9 cellular contexts compared by ENCODE assay signal in the genomic region with DNA sequence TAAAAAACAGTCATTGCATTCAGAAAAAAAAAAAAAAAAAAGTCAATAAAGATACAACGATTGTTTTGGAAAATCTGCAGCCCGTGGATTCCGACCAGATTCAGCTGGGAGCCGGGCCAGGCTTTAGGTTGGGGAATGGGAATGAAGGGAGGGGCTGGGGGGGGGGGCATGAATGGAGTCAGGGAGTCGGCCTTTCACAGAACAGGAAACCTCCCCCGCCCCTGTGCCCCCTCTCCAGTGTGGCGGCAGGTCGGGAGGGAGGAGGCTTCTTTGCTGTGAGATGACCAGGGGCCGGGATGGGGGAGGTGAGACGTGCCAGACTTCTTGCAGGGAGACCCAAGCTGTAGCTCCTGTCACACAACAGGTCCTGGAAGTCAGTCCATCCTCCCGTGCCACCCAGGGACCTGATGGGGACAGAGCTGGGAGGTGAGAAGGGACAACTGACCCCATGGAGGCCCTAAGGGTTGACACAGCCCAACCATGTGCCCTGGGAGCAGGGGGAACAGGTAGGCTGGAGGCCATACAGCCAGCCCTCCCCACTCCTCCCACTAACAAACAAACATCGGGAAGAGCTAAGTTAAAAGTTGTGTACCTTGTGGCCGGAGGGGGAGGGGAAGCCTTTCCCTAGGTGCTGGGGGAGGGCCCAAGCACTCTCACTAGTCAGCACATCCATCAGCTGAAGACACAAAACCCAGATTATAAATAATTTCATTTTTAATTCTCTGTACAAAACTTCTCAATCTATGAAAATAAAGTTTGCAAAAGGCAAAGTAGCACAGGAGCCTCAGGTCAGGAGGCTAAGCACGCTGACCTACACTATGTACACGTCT. TPM values are rescaled to one million over a fixed set of nuclear protein-coding genes. Genes with fewer than 3 reads are reported as not detected.
DNase-seq lines count a peak whose midpoint lies in the region; ATAC-seq, FAIRE-seq and TF ChIP-seq lines count a peak whose summit lies in the region.
"Had no signal": no experiment of that assay in that cellular context is flagged by ENCODE, and none has a peak within 500 bp of the region (broad histone marks: within the 10 kb centered on the region; RNA-seq: fewer than 3 reads in every experiment).

No MANE protein-coding gene starts in this region.

- H3K9me2 ChIP-seq in PC-3 (replicated peaks; ENCODE audit: low read length): no peaks in the 10 kb centered on the region

- H3K4me2 ChIP-seq in PC-3 (ENCODE audit: low read length) (no peak overlapping the region), fibroblast of lung (ENCODE audit: extremely low read depth, insufficient read depth, low read length) (peak overlapping the region; percentile 25)

- no peaks in the 10 kb centered on the region for H3K79me2 ChIP-seq in PC-3 (ENCODE audit: low read length)
- no peaks in the 10 kb centered on the region for H3K79me2 ChIP-seq in fibroblast of lung (ENCODE audit: control insufficient read depth, insufficient read depth, low read length)

- H3K9me3 ChIP-seq in PC-3 (ENCODE audit: low read length) (no peaks in the 10 kb centered on the region), fibroblast of lung (ENCODE audit: control insufficient read depth, insufficient read depth, low read depth, low read length) (no peaks in the 10 kb centered on the region), gastrocnemius medialis (no peaks in the 10 kb centered on the region)

- H3K9ac ChIP-seq in PC-3 (ENCODE audit: low read length) (no peak overlapping the region), fibroblast of lung (ENCODE audit: insufficient read depth, low read length) (no peak overlapping the region)

- CTCF ChIA-PET in PC-3 (lab: Charles Lee): interaction anchor here (0.6 kb wide), 1 partner anchor 28 kb away, joined by 5 read pairs; no protein-coding TSS in a partner anchor

- in situ Hi-C loops in gastrocnemius medialis (cut with MboI; ENCODE audit: low sequenced_read_pairs in 4 of 4): loop anchor here in 1 of 4 donors (5.0 kb wide), 1 partner anchor 46 kb away; no protein-coding TSS in a partner anchor

- H3K27ac ChIP-seq in PC-3 (ENCODE audit: low read length) (no peak overlapping the region), fibroblast of lung (ENCODE audit: insufficient read depth, low read length) (no peak overlapping the region), gastrocnemius medialis (peak overlapping the region; percentile 2 to 88 (median 46))

- no peak for TF ChIP-seq POLR2A in gastrocnemius medialis (IDR thresholded peaks at IDR 0.05)

- TF ChIP-seq CTCF in PC-3 (conservative IDR thresholded peaks at IDR 0.05; ENCODE audit: low read depth, low read length) (no peak), fibroblast of lung (conservative IDR thresholded peaks at IDR 0.05 in 1 of 2, IDR thresholded peaks at IDR 0.05 in 1 of 2; ENCODE audit: low read depth in 1 of 2, low read length in 2 of 2) (no peak), gastrocnemius medialis (IDR thresholded peaks at IDR 0.05 in 4 of 5, conservative IDR thresholded peaks at IDR 0.05 in 1 of 5) (no peak)

- peaks cover 7% of the 10 kb centered on the region for H3F3A ChIP-seq in PC-3 (ENCODE audit: low read length, unreplicated experiment)

- POLR2A ChIA-PET in PC-3 (lab: Charles Lee; ENCODE audit: unreplicated experiment): interaction anchor here (1.0 kb wide), 1 partner anchor 24 kb away, joined by 5 read pairs; no protein-coding TSS in a partner anchor

- H3K27me3 ChIP-seq in PC-3 (ENCODE audit: low read length): no peaks in the 10 kb centered on the region
- no peaks in the 10 kb centered on the region for H3K27me3 ChIP-seq in fibroblast of lung (ENCODE audit: control insufficient read depth, insufficient read depth, low read length)
- H3K27me3 ChIP-seq in gastrocnemius medialis: no peaks in the 10 kb centered on the region

- H2AFZ ChIP-seq in PC-3 (ENCODE audit: low read length) (no peak overlapping the region), fibroblast of lung (ENCODE audit: low read length) (no peak overlapping the region)

- H3K4me3 ChIP-seq in PC-3 (ENCODE audit: low read length) (no peak overlapping the region), fibroblast of lung (replicated peaks in 1 of 4; ENCODE audit: control extremely low read depth in 1 of 4, insufficient read depth in 1 of 4, low read depth in 3 of 4, low read length in 4 of 4) (no peak overlapping the region), gastrocnemius medialis (no peak overlapping the region)

- FAIRE-seq in RCC 7860 (lab: Jason Lieb, UNC): no peak
- FAIRE-seq: A204.1 had no signal

- H3K36me3 ChIP-seq in PC-3 (ENCODE audit: low read depth, low read length) (peaks cover 50% of the 10 kb centered on the region), fibroblast of lung (ENCODE audit: control insufficient read depth, insufficient read depth, low read length) (peaks cover 34% of the 10 kb centered on the region), gastrocnemius medialis (peaks cover 0 to 30% of the 10 kb centered on the region in 2 donors)

- H4K20me1 ChIP-seq in PC-3 (ENCODE audit: low read length): 0 out of 2 replicates have a peak, but pooled peaks cover 6% of the 10 kb centered on the region
- H4K20me1 ChIP-seq in fibroblast of lung (ENCODE audit: control insufficient read depth, extremely low read depth, insufficient read depth, low read length): no peaks in the 10 kb centered on the region

- peak; percentile 48 for DNase-seq in DMS 273 (lab: John Stamatoyannopoulos, UW; ENCODE audit: unreplicated experiment)
- DNase-seq in DMS 273 treated with DMSO at 0.1 percent for 48 hours (lab: John Stamatoyannopoulos, UW): no peak
- DNase-seq in PC-3: peak; percentile 43
- DNase-seq in fibroblast of lung (ENCODE audit: low read depth in 2 of 2): peak in 1 of 2 donors; percentile 55
- DNase-seq in gastrocnemius medialis: no peak
- no peak for DNase-seq in RCC 7860 (ENCODE audit: low spot score)

- intact Hi-C loops in PC-3 (cut with micrococcal nuclease) (loop anchor here (2.0 kb wide), 1 partner anchor 49 kb away; no protein-coding TSS in a partner anchor), gastrocnemius medialis (cut with DNase I; ENCODE audit: low total_unique reads) (loop anchor here (1.0 to 5.0 kb wide), 4 partner anchors 33 to 221 kb away; no protein-coding TSS in a partner anchor)

- ATAC-seq in PC-3 (peak; percentile 5; the same call in 1 of the 2 replicates), gastrocnemius medialis (peak in 1 of 2 donors; percentile 4), HG03520 (IDR thresholded peaks at IDR 0.05; ENCODE audit: unreplicated experiment) (no peak), HG02870 (IDR thresholded peaks at IDR 0.05; ENCODE audit: unreplicated experiment) (no peak)

- H3K4me1 ChIP-seq in PC-3 (ENCODE audit: insufficient read depth, low read length): peaks cover 9% of the 10 kb centered on the region
- H3K4me1 ChIP-seq in fibroblast of lung (ENCODE audit: control insufficient read depth, extremely low read depth, insufficient read depth, low read length): peaks cover 8% of the 10 kb centered on the region
- H3K4me1 ChIP-seq in gastrocnemius medialis: peaks cover 25 to 32% of the 10 kb centered on the region in 2 donors

- no TSS peak for BruUV-seq in PC-3 (replicated peaks; lab: Mats Ljungman, UMichigan)

RNA-seq across cellular contexts. Expression of gene SREBF1, which starts 25.2 kb away (rescaled TPM):
- total RNA-seq in PC-3 (2014; rRNA removed) (167 and 194 TPM in 2 replicates), fibroblast of lung (51.9 and 77.6 TPM in 2 replicates), gastrocnemius medialis (10 to 100 TPM; 11.1 to 64.5 (median 32.3) TPM)
- polyA plus RNA-seq in fibroblast of lung: 29.7 and 49.1 TPM in 2 replicates
- 73.7 and 109 TPM in 2 replicates for polyA plus RNA-seq in fibroblast of lung (2012)
- 172 and 195 TPM in 2 replicates for polyA minus RNA-seq in fibroblast of lung (ENCODE audit: low replicate concordance)

Comparison
In these comparisons a context has a peak if more than half of its experiments do, and no peak if none do; other contexts are left out.
1. DNase-seq: peak in DMS 273 (single experiment) and PC-3 (single experiment); none in DMS 273 treated with DMSO at 0.1 percent for 48 hours (single experiment), gastrocnemius medialis (0 of 2) and RCC 7860 (single experiment).
2. H3K27ac ChIP-seq: peak in gastrocnemius medialis (4 of 4); none in PC-3 (single experiment) and fibroblast of lung (single experiment).